1 cellular context compared by ENCODE assay signal in genomic region chr14:22865424-22866215, GRCh38.
TF ChIP-seq lines count a peak whose summit lies in the region.

No MANE protein-coding gene starts in this region.

TF ChIP-seq in IMR-90, 13 proteins besides CTCF, POLR2A, EP300 and RAD21:
- TF ChIP-seq CHD1 (IDR thresholded peaks at IDR 0.05; ENCODE audit: low read depth, low read length): no peak
- no peak for TF ChIP-seq NFE2L2 (IDR thresholded peaks at IDR 0.05; ENCODE audit: low read depth, low read length)
- TF ChIP-seq FOS (IDR thresholded peaks at IDR 0.05; ENCODE audit: low read depth, low read length): no peak
- TF ChIP-seq BHLHE40 (IDR thresholded peaks at IDR 0.05; ENCODE audit: low read depth, low read length): no peak
- no peak for TF ChIP-seq ELK1 (IDR thresholded peaks at IDR 0.05; ENCODE audit: borderline replicate concordance, low read depth, low read length)
- no peak for TF ChIP-seq CEBPB (IDR thresholded peaks at IDR 0.05; ENCODE audit: low read depth, low read length)
- no peak for TF ChIP-seq MXI1 (IDR thresholded peaks at IDR 0.05; ENCODE audit: borderline replicate concordance, low read depth, low read length)
- no peak for TF ChIP-seq SMC3 (IDR thresholded peaks at IDR 0.05; ENCODE audit: low read depth, low read length)
- TF ChIP-seq MAZ (IDR thresholded peaks at IDR 0.05; ENCODE audit: borderline replicate concordance, low read depth, low read length): no peak
- no peak for TF ChIP-seq RFX5 (IDR thresholded peaks at IDR 0.05; ENCODE audit: low read depth, low read length)
- TF ChIP-seq RCOR1 (IDR thresholded peaks at IDR 0.05; ENCODE audit: insufficient replicate concordance, low read length): no peak
